8 cellular contexts compared by ENCODE assay signal in genomic region chr2:24919977-24920812, GRCh38. TPM values are rescaled to one million over a fixed set of nuclear protein-coding genes. Genes with fewer than 3 reads are reported as not detected.
A peak's percentile ranks its signal among the peaks of the same experiment; 100 is the strongest.
DNase-seq lines count a peak whose midpoint lies in the region; ATAC-seq and TF ChIP-seq lines count a peak whose summit lies in the region.

TSS of gene ADCY3 (minus strand) at chr2:24920237. CDS start at chr2:24918987, 1,250 bp downstream.

- peaks cover 0 to 27% of the 10 kb centered on the region in 2 experiments; a peak in 1 of 4 replicates for H3K4me1 ChIP-seq in SK-N-SH (ENCODE audit: control insufficient read depth in 1 of 2, insufficient read depth in 2 of 2, low read depth in 1 of 2, low read length in 1 of 2)
- no peaks in the 10 kb centered on the region for H3K4me1 ChIP-seq in cardiac muscle cell (ENCODE audit: low read depth)
- H3K4me1 ChIP-seq in vagina = peaks cover 42% of the 10 kb centered on the region

- POLR2A ChIA-PET in SK-N-SH (lab: Yijun Ruan, JAX) = interaction anchor here (1.0 kb wide), 1 partner anchor 52 kb away, joined by 3 read pairs; no protein-coding TSS in a partner anchor

- ATAC-seq in GM19035 (IDR thresholded peaks at IDR 0.05; ENCODE audit: unreplicated experiment) (peak; percentile 53), HG03196 (IDR thresholded peaks at IDR 0.05; ENCODE audit: unreplicated experiment) (peak; percentile 50)

- H3K27me3 ChIP-seq in SK-N-SH (ENCODE audit: insufficient read depth) (no peaks in the 10 kb centered on the region), cardiac muscle cell (peaks cover 36% of the 10 kb centered on the region), vagina (no peaks in the 10 kb centered on the region)

- peaks cover 6% of the 10 kb centered on the region for H3F3A ChIP-seq in SK-N-SH (replicated peaks; ENCODE audit: insufficient read depth)

- no peak for TF ChIP-seq EP300 in SK-N-SH (IDR thresholded peaks at IDR 0.05; ENCODE audit: borderline replicate concordance in 1 of 2, low read depth in 1 of 2, low read length in 1 of 2)

- TF ChIP-seq CTCF in SK-N-SH (IDR thresholded peaks at IDR 0.05) = no peak
- no peak for TF ChIP-seq CTCF in cardiac muscle cell (IDR thresholded peaks at IDR 0.05; ENCODE audit: low read depth, low read length)
- no peak for TF ChIP-seq CTCF in vagina (IDR thresholded peaks at IDR 0.05)

- no peaks in the 10 kb centered on the region for H3K9me2 ChIP-seq in SK-N-SH

- intact Hi-C loops in vagina (cut with DNase I) = loop anchor here (5.0 kb wide), 1 partner anchor 52 kb away; the partner anchor contains the start of gene DNAJC27

- peak within 1 kb of the TSS; percentile 66 for H3K9ac ChIP-seq in SK-N-SH

- H3K79me2 ChIP-seq in SK-N-SH (ENCODE audit: insufficient read depth) = peaks cover 8% of the 10 kb centered on the region; the same call in 1 of the 2 replicates

- peak within 1 kb of the TSS; percentile 66 to 73 for H3K4me3 ChIP-seq in SK-N-SH (ENCODE audit: low read depth in 2 of 2, low read length in 1 of 2)
- peak within 1 kb of the TSS; percentile 56 for H3K4me3 ChIP-seq in cardiac muscle cell
- H3K4me3 ChIP-seq in vagina = peak within 1 kb of the TSS; percentile 65 to 94

- H3K27ac ChIP-seq in SK-N-SH (ENCODE audit: low read depth in 2 of 2, low read length in 1 of 2) (peak within 1 kb of the TSS in 1 of 2 experiments; percentile 1; a peak in 2 of 4 replicates), cardiac muscle cell (no peak within 1 kb of the TSS), vagina (peak within 1 kb of the TSS; percentile 90)

- DNase-seq in Ammon's horn (ENCODE audit: low spot score) (peak; percentile 71), SK-N-SH (peak; percentile 94), cardiac muscle cell (ENCODE audit: low read depth in 1 of 2, low spot score in 1 of 2) (peak; percentile 63 to 67), pons (ENCODE audit: low spot score) (peak; percentile 39), vagina (ENCODE audit: extremely low spot score in 2 of 2) (no peak)
- peak; percentile 34 for DNase-seq in activated naive CD8-positive, alpha-beta T cell treated with anti-CD3 and anti-CD28 coated beads, Interleukin-2, amount 50 U/mL, for 16 hours (ENCODE audit: low read depth, low spot score)

- H2AFZ ChIP-seq in SK-N-SH (ENCODE audit: low read depth) = peak within 1 kb of the TSS; percentile 92

- CTCF ChIA-PET in SK-N-SH (lab: Yijun Ruan, JAX) = interaction anchor here (0.6 to 3.1 kb wide), 9 partner anchors 9 to 209 kb away, joined by 3 to 11 read pairs (median 4); no protein-coding TSS in a partner anchor

- H3K36me3 ChIP-seq in SK-N-SH (replicated peaks in 1 of 2; ENCODE audit: control insufficient read depth in 1 of 2, insufficient read depth in 2 of 2, low read length in 1 of 2) = no peaks in the 10 kb centered on the region
- no peaks in the 10 kb centered on the region for H3K36me3 ChIP-seq in cardiac muscle cell
- no peaks in the 10 kb centered on the region for H3K36me3 ChIP-seq in vagina

- no peaks in the 10 kb centered on the region for H3K9me3 ChIP-seq in SK-N-SH
- no peaks in the 10 kb centered on the region for H3K9me3 ChIP-seq in cardiac muscle cell (ENCODE audit: low read depth)
- H3K9me3 ChIP-seq in vagina = no peaks in the 10 kb centered on the region

- H3K4me2 ChIP-seq in SK-N-SH = peak within 1 kb of the TSS; percentile 94

- no peaks in the 10 kb centered on the region for H4K20me1 ChIP-seq in SK-N-SH (ENCODE audit: insufficient read depth)

- TF ChIP-seq RAD21 in SK-N-SH (IDR thresholded peaks at IDR 0.05; ENCODE audit: low read length) = no peak

- 1% methylated on average over 25 of the region's 125 CpGs for WGBS in SK-N-SH (ENCODE audit: low lambda C conversion rate)

- peak in 1 of 2 donors; percentile 23 for TF ChIP-seq POLR2A in vagina (IDR thresholded peaks at IDR 0.05)

TF ChIP-seq in SK-N-SH, 30 proteins besides CTCF, POLR2A, EP300 and RAD21:
- no peak for TF ChIP-seq TAF1 (IDR thresholded peaks at IDR 0.05; ENCODE audit: borderline replicate concordance, low read depth, low read length)
- TF ChIP-seq MXI1 (IDR thresholded peaks at IDR 0.05; ENCODE audit: low read depth, low read length) = peak; percentile 89
- TF ChIP-seq NFIC (IDR thresholded peaks at IDR 0.05; ENCODE audit: borderline replicate concordance) = no peak
- TF ChIP-seq MAX (IDR thresholded peaks at IDR 0.05; ENCODE audit: low read depth) = peak; percentile 49; the same call in 1 of the 2 replicates
- TF ChIP-seq NRF1 (IDR thresholded peaks at IDR 0.05; ENCODE audit: low read depth, low read length) = no peak
- no peak for TF ChIP-seq SMC3 (IDR thresholded peaks at IDR 0.05; ENCODE audit: low read depth, low read length)
- TF ChIP-seq RFX5 (IDR thresholded peaks at IDR 0.05; ENCODE audit: low read length) = no peak
- TF ChIP-seq FOXJ3 (CRISPR knock-in tag; IDR thresholded peaks at IDR 0.05) = no peak
- TF ChIP-seq USF2 (IDR thresholded peaks at IDR 0.05; ENCODE audit: borderline replicate concordance, low read depth, low read length) = no peak
- peak; percentile 35; the same call in 1 of the 2 replicates for TF ChIP-seq SIN3A (IDR thresholded peaks at IDR 0.05; ENCODE audit: borderline replicate concordance, low read depth, low read length)
- no peak for TF ChIP-seq ELF1 (IDR thresholded peaks at IDR 0.05)

RNA-seq across cellular contexts. Expression of gene ADCY3, which starts in this region (rescaled TPM):
- 36.6 and 53.9 TPM in 2 replicates for polyA plus RNA-seq in SK-N-SH (2012; rRNA removed)
- polyA plus RNA-seq in SK-N-SH (2012; cell fraction: cytosol; rRNA removed) = 18.1 and 28.6 TPM in 2 replicates
- polyA plus RNA-seq in SK-N-SH (2012; cell fraction: nucleus; rRNA removed) = 123 and 156 TPM in 2 replicates
- 9.2 and 9.9 TPM in 2 replicates for total RNA-seq in cardiac muscle cell
- 2.3 and 6.3 TPM in 2 replicates for polyA plus RNA-seq in cardiac muscle cell
- total RNA-seq in vagina = 90.6 TPM

Comparison
In these comparisons a context has a peak if more than half of its experiments do, and no peak if none do; other contexts are left out.
1. DNase-seq: peak in Ammon's horn (single experiment), SK-N-SH (single experiment), activated naive CD8-positive, alpha-beta T cell treated with anti-CD3 and anti-CD28 coated beads, Interleukin-2, amount 50 U/mL, for 16 hours (single experiment), cardiac muscle cell (2 of 2) and pons (single experiment); none in vagina (0 of 2).
2. Peak in every context shown above with its lines, with median percentiles within 50 percentile points of each other: H3K4me3 ChIP-seq.